ENCODE assay signal across 9 cellular contexts in genomic region chrX:20530319-20530979, GRCh38.
DNase-seq lines count a peak whose midpoint lies in the region; ATAC-seq and TF ChIP-seq lines count a peak whose summit lies in the region.
"Had no signal": no experiment of that assay in that cellular context is flagged by ENCODE, and none has a peak within 500 bp of the region (broad histone marks: within the 10 kb centered on the region; RNA-seq: fewer than 3 reads in every experiment).

No MANE protein-coding gene starts in this region.

- peak; percentile 68 for DNase-seq in NOMO-1 treated with DMSO at 0.1 percent for 48 hours (lab: John Stamatoyannopoulos, UW; ENCODE audit: unreplicated experiment)
- DNase-seq in activated T-cell treated with anti-CD3 and anti-CD28 coated beads for 1 hour (ENCODE audit: low read depth) = peak; percentile 35
- peak; percentile 20 to 38 for DNase-seq in erythroblast (lab: John Stamatoyannopoulos, UW)
- DNase-seq in naive thymus-derived CD8-positive, alpha-beta T cell = peak; percentile 12 to 66 (median 47)
- DNase-seq in testis = peak; percentile 67

- H3K9me2 ChIP-seq in DOHH2 (replicated peaks; ENCODE audit: control insufficient read depth, low read length) = no peaks in the 10 kb centered on the region

- H3K9me3 Mint-ChIP-seq in naive thymus-derived CD8-positive, alpha-beta T cell = no peaks in the 10 kb centered on the region
- H3K9me3 Mint-ChIP-seq: dendritic cell treated with granulocyte-macrophage colony-stimulating factor and Interleukin-4, amounts not matched to agents 40 ng/mL and 50 ng/mL, for 4 days had no signal

- peaks cover 4 to 44% (median 20%) of the 10 kb centered on the region in 5 donors for H3K27me3 Mint-ChIP-seq in naive thymus-derived CD8-positive, alpha-beta T cell

- WGBS in testis, 2 donors = 1% methylated on average over 13 of the region's 13 CpGs

- H4K20me1 ChIP-seq in DOHH2 (ENCODE audit: control insufficient read depth, insufficient read depth, low read depth, low read length) = no peaks in the 10 kb centered on the region

- H3K4me3 ChIP-seq in DOHH2 (ENCODE audit: low read length) (no peak overlapping the region), testis (no peak overlapping the region)

- H3K36me3 Mint-ChIP-seq in naive thymus-derived CD8-positive, alpha-beta T cell = no peaks in the 10 kb centered on the region

- POLR2A ChIA-PET in naive thymus-derived CD8-positive, alpha-beta T cell (lab: Charles Lee) = interaction anchor here (1.3 kb wide), 1 partner anchor 950 kb away, joined by 3 read pairs; no protein-coding TSS in a partner anchor

- H3K36me3 ChIP-seq in DOHH2 (ENCODE audit: control insufficient read depth, low read length) (no peaks in the 10 kb centered on the region), testis (ENCODE audit: low read depth, missing control alignments) (no peaks in the 10 kb centered on the region)

- peaks cover 0 to 6% (median 5%) of the 10 kb centered on the region in 4 donors for H3K4me1 Mint-ChIP-seq in naive thymus-derived CD8-positive, alpha-beta T cell

- H3K27ac Mint-ChIP-seq in naive thymus-derived CD8-positive, alpha-beta T cell = no peak overlapping the region
- H3K27ac Mint-ChIP-seq: dendritic cell treated with granulocyte-macrophage colony-stimulating factor and Interleukin-4, amounts not matched to agents 40 ng/mL and 50 ng/mL, for 4 days had no signal

- H3K27me3 ChIP-seq in DOHH2 (ENCODE audit: control insufficient read depth, low read length) (no peaks in the 10 kb centered on the region), testis (no peaks in the 10 kb centered on the region)

- no peak overlapping the region for H3K27ac ChIP-seq in DOHH2 (ENCODE audit: low read depth, low read length)
- no peak overlapping the region for H3K27ac ChIP-seq in testis

- TF ChIP-seq CTCF in DOHH2 (IDR thresholded peaks at IDR 0.05; ENCODE audit: low read depth, low read length, poor library complexity, severe bottlenecking) (peak; percentile 64), testis (IDR thresholded peaks at IDR 0.05) (peak; percentile 35 to 67 (median 65))

- H3K4me3 Mint-ChIP-seq in naive thymus-derived CD8-positive, alpha-beta T cell = peak overlapping the region in 3 of 10 donors; percentile 17 to 32 (median 28)
- H3K4me3 Mint-ChIP-seq: dendritic cell treated with granulocyte-macrophage colony-stimulating factor and Interleukin-4, amounts not matched to agents 40 ng/mL and 50 ng/mL, for 4 days had no signal

- H3K9me3 ChIP-seq in DOHH2 (ENCODE audit: control insufficient read depth, insufficient read depth, low read length) (no peaks in the 10 kb centered on the region), testis (no peaks in the 10 kb centered on the region)

- H3K4me2 ChIP-seq in DOHH2 (ENCODE audit: low read length) = no peak overlapping the region

- intact Hi-C loops in testis (cut with DNase I; ENCODE audit: low total_unique reads) = no loop called here

- no peaks in the 10 kb centered on the region for H3F3A ChIP-seq in DOHH2 (ENCODE audit: control insufficient read depth, insufficient read depth)

- no peaks in the 10 kb centered on the region for H3K79me2 ChIP-seq in DOHH2 (ENCODE audit: control insufficient read depth, low read length)

- no peaks in the 10 kb centered on the region for H3K4me1 ChIP-seq in DOHH2 (ENCODE audit: control insufficient read depth, low read length)
- H3K4me1 ChIP-seq in testis = no peaks in the 10 kb centered on the region

- TF ChIP-seq POLR2A in erythroblast (IDR thresholded peaks at IDR 0.05; ENCODE audit: low read length) (no peak), testis (IDR thresholded peaks at IDR 0.05) (no peak)

- peak; percentile 57 for ATAC-seq in HG03378 (IDR thresholded peaks at IDR 0.05; ENCODE audit: unreplicated experiment)
- ATAC-seq in naive thymus-derived CD8-positive, alpha-beta T cell = peak in 1 of 2 donors; percentile 36
- ATAC-seq in GM21367 (IDR thresholded peaks at IDR 0.05; ENCODE audit: unreplicated experiment) = no peak
